In genomic region chr20:24809606-24810005, GRCh38 we compare ENCODE assay signal across 20 cellular contexts.
"Had no signal": no experiment of that assay in that cellular context is flagged by ENCODE, and none has a peak within 500 bp of the region (broad histone marks: within the 10 kb centered on the region; RNA-seq: fewer than 3 reads in every experiment).

No MANE protein-coding gene starts in this region.

- DNase-seq: MG63, NCI-H1092, NCI-H1105 treated with DMSO at 0.1 percent for 48 hours, NCI-H1417 treated with DMSO at 0.1 percent for 48 hours, NCI-H146, NCI-H1694 treated with DMSO at 0.1 percent for 48 hours, NCI-H1930, NCI-H2081, NCI-H2107, NCI-H2227 treated with DMSO at 0.1 percent for 48 hours, NCI-H524, NCI-H526 treated with DMSO at 0.1 percent for 48 hours, NCI-H774, RPMI8226, SHP77, SK-N-SH, SW 1271 had no signal

- H3K27ac ChIP-seq: KMS-11 had no signal

- H3K27me3 ChIP-seq: MG63 had no signal

- H3K27ac Mint-ChIP-seq: IgD-negative memory B cell had no signal

- H3K4me3 ChIP-seq: K562, MG63 had no signal

- H3K4me1 Mint-ChIP-seq: IgD-negative memory B cell had no signal

- H3K4me2 ChIP-seq: KMS-11, SK-N-SH had no signal

- H3K4me3 Mint-ChIP-seq: IgD-negative memory B cell had no signal

- H3K36me3 ChIP-seq: MG63 had no signal

- H3K9ac ChIP-seq: KMS-11, SK-N-SH had no signal

- H3K9me3 ChIP-seq: MG63, SK-N-SH had no signal
